8 cellular contexts compared by ENCODE assay signal in genomic region chr12:102121328-102121727, GRCh38. TPM values are rescaled to one million over a fixed set of nuclear protein-coding genes. Genes with fewer than 3 reads are reported as not detected.
DNase-seq lines count a peak whose midpoint lies in the region; ATAC-seq, FAIRE-seq and TF ChIP-seq lines count a peak whose summit lies in the region.
"Not testable (repeated sequence)": the region's sequence is repeated elsewhere in the genome, so short reads cannot be mapped to it uniquely, and the experiment has no call there.

No MANE protein-coding gene starts in this region.

- H2AFZ ChIP-seq in PC-3 (ENCODE audit: low read length) = peak overlapping the region; percentile 92; the same call in 1 of the 2 replicates
- peak overlapping the region; percentile 9; the same call in 1 of the 2 replicates for H2AFZ ChIP-seq in GM12878 (ENCODE audit: control insufficient read depth, low read depth, low read length)

- H3K4me3 Mint-ChIP-seq in activated CD4-positive, alpha-beta T cell treated with anti-CD3 and anti-CD28 coated beads, Interleukin-2, amount 10 ng/mL, durations not matched to agents 7 days and 5 days = peak overlapping the region; percentile 79
- H3K4me3 Mint-ChIP-seq in naive thymus-derived CD4-positive, alpha-beta T cell = peak overlapping the region in 6 of 10 donors; percentile 92 to 98 (median 94)
- peak overlapping the region; percentile 79 to 94 for H3K4me3 Mint-ChIP-seq in stimulated activated naive CD8-positive, alpha-beta T cell treated with anti-CD3 and anti-CD28 coated beads, Interleukin-15, amount 100 ng/mL, for 72 hours

- CTCF ChIA-PET in PC-3 (lab: Charles Lee) = interaction anchor here (0.6 kb wide), 1 partner anchor 181 kb away, joined by 5 read pairs; no protein-coding TSS in a partner anchor
- CTCF ChIA-PET in activated CD4-positive, alpha-beta T cell treated with anti-CD3 and anti-CD28 coated beads, Interleukin-2, amount 10 ng/mL, durations not matched to agents 7 days and 5 days (lab: Charles Lee) = interaction anchor here (2.1 kb wide), 1 partner anchor 49 kb away, joined by 6 read pairs; no protein-coding TSS in a partner anchor
- CTCF ChIA-PET in GM12878 (lab: Yijun Ruan, JAX) = interaction anchor here (0.8 to 2.9 kb wide), 7 partner anchors 9 to 619 kb away, joined by 3 to 10 read pairs (median 5); no protein-coding TSS in a partner anchor
- CTCF ChIA-PET in naive thymus-derived CD4-positive, alpha-beta T cell (lab: Charles Lee) = interaction anchor here (0.6 kb wide), 1 partner anchor 1667 kb away, joined by 4 read pairs; no protein-coding TSS in a partner anchor

- POLR2A ChIA-PET in PC-3 (lab: Charles Lee; ENCODE audit: unreplicated experiment); activated CD4-positive, alpha-beta T cell treated with anti-CD3 and anti-CD28 coated beads, Interleukin-2, amount 10 ng/mL, durations not matched to agents 7 days and 5 days (lab: Charles Lee): not testable (repeated sequence)
- POLR2A ChIA-PET in GM12878 (lab: Charles Lee) = interaction anchor here (0.6 to 1.5 kb wide), 8 partner anchors 24 to 1841 kb away, joined by 3 to 9 read pairs (median 4); no protein-coding TSS in a partner anchor
- POLR2A ChIA-PET in naive thymus-derived CD4-positive, alpha-beta T cell (lab: Charles Lee) = interaction anchor here (0.6 to 2.6 kb wide), 3 partner anchors 10 to 60 kb away, joined by 3 to 10 read pairs (median 3); partner anchors contain the start of gene WASHC3

- H3K4me1 Mint-ChIP-seq in activated CD4-positive, alpha-beta T cell treated with anti-CD3 and anti-CD28 coated beads, Interleukin-2, amount 10 ng/mL, durations not matched to agents 7 days and 5 days = peaks cover 49% of the 10 kb centered on the region
- peaks cover 12 to 52% (median 23%) of the 10 kb centered on the region in 7 donors for H3K4me1 Mint-ChIP-seq in naive thymus-derived CD4-positive, alpha-beta T cell
- peaks cover 26% of the 10 kb centered on the region for H3K4me1 Mint-ChIP-seq in stimulated activated naive CD8-positive, alpha-beta T cell treated with anti-CD3 and anti-CD28 coated beads, Interleukin-15, amount 100 ng/mL, for 72 hours

- H3K4me1 ChIP-seq in DOHH2 (ENCODE audit: control insufficient read depth, low read length) = peaks cover 30% of the 10 kb centered on the region
- not testable (repeated sequence) for H3K4me1 ChIP-seq in HUES48 (ENCODE audit: control insufficient read depth, insufficient read depth, low read length); GM12878 (ENCODE audit: control insufficient read depth, insufficient read depth, low read length)
- peaks cover 28% of the 10 kb centered on the region for H3K4me1 ChIP-seq in PC-3 (ENCODE audit: insufficient read depth, low read length)
- peaks cover 9 to 14% of the 10 kb centered on the region in 2 donors for H3K4me1 ChIP-seq in naive thymus-derived CD4-positive, alpha-beta T cell (ENCODE audit: control insufficient read depth in 2 of 2, insufficient read depth in 2 of 2, low read length in 2 of 2)

- not testable (repeated sequence) for H3K9me2 ChIP-seq in DOHH2 (replicated peaks; ENCODE audit: control insufficient read depth, low read length); PC-3 (replicated peaks; ENCODE audit: low read length)

- not testable (repeated sequence) for TF ChIP-seq CTCF in DOHH2 (IDR thresholded peaks at IDR 0.05; ENCODE audit: low read depth, low read length, poor library complexity, severe bottlenecking); PC-3 (conservative IDR thresholded peaks at IDR 0.05; ENCODE audit: low read depth, low read length); GM12878 (IDR thresholded peaks at IDR 0.05 in 2 of 3, conservative IDR thresholded peaks at IDR 0.05 in 1 of 3; ENCODE audit: control insufficient read depth in 2 of 3, extremely low read depth in 1 of 3, insufficient read depth in 1 of 3, low read depth in 3 of 3, low read length in 3 of 3); fibroblast of pulmonary artery (IDR thresholded peaks at IDR 0.05; ENCODE audit: low read length, missing control alignments)

- not testable (repeated sequence) for TF ChIP-seq POLR2A in GM12878 (IDR thresholded peaks at IDR 0.05; ENCODE audit: low read depth, low read length)

- H3K79me2 ChIP-seq in DOHH2 (ENCODE audit: control insufficient read depth, low read length) (peaks cover 78% of the 10 kb centered on the region), PC-3 (ENCODE audit: low read length) (peaks cover 62% of the 10 kb centered on the region), GM12878 (ENCODE audit: control insufficient read depth, insufficient read depth, low read length) (peaks cover 53% of the 10 kb centered on the region)

- H3K9ac ChIP-seq in HUES48 (ENCODE audit: low read depth, low read length) = not testable (repeated sequence)
- H3K9ac ChIP-seq in PC-3 (ENCODE audit: low read length) (peak overlapping the region; percentile 96), GM12878 (ENCODE audit: control insufficient read depth, insufficient read depth, low read length) (peak overlapping the region; percentile 75)

- TF ChIP-seq RAD21 in GM12878 (IDR thresholded peaks at IDR 0.05; ENCODE audit: insufficient read depth, low read depth, low read length) = not testable (repeated sequence)

- peak overlapping the region; percentile 5 for H3K27ac Mint-ChIP-seq in activated CD4-positive, alpha-beta T cell treated with anti-CD3 and anti-CD28 coated beads, Interleukin-2, amount 10 ng/mL, durations not matched to agents 7 days and 5 days
- peak overlapping the region in 1 of 9 donors; percentile 42 for H3K27ac Mint-ChIP-seq in naive thymus-derived CD4-positive, alpha-beta T cell
- not testable (repeated sequence) for H3K27ac Mint-ChIP-seq in stimulated activated naive CD8-positive, alpha-beta T cell treated with anti-CD3 and anti-CD28 coated beads, Interleukin-15, amount 100 ng/mL, for 72 hours

- peaks cover 38% of the 10 kb centered on the region for H3K36me3 Mint-ChIP-seq in activated CD4-positive, alpha-beta T cell treated with anti-CD3 and anti-CD28 coated beads, Interleukin-2, amount 10 ng/mL, durations not matched to agents 7 days and 5 days (ENCODE audit: low read depth)
- peaks cover 0 to 26% (median 4%) of the 10 kb centered on the region in 5 donors for H3K36me3 Mint-ChIP-seq in naive thymus-derived CD4-positive, alpha-beta T cell

- DNase-seq in PC-3; activated CD4-positive, alpha-beta T cell treated with anti-CD3 and anti-CD28 coated beads, Interleukin-2, amount 10 ng/mL, durations not matched to agents 7 days and 5 days; GM12878 (ENCODE audit: low read depth, low spot score); fibroblast of pulmonary artery (ENCODE audit: low read depth); naive thymus-derived CD4-positive, alpha-beta T cell; stimulated activated naive CD8-positive, alpha-beta T cell treated with anti-CD3 and anti-CD28 coated beads, Interleukin-15, amount 100 ng/mL, for 72 hours: not testable (repeated sequence)

- H3K4me3 ChIP-seq in DOHH2 (ENCODE audit: low read length) = peak overlapping the region; percentile 84
- H3K4me3 ChIP-seq in HUES48 (ENCODE audit: low read depth, low read length) = peak overlapping the region; percentile 91
- H3K4me3 ChIP-seq in PC-3 (ENCODE audit: low read length) = peak overlapping the region; percentile 98
- peak overlapping the region; percentile 88 for H3K4me3 ChIP-seq in GM12878
- H3K4me3 ChIP-seq in fibroblast of pulmonary artery (replicated peaks; ENCODE audit: low read depth, low read length) = peak overlapping the region; percentile 83
- H3K4me3 ChIP-seq in naive thymus-derived CD4-positive, alpha-beta T cell (ENCODE audit: low read length) = not testable (repeated sequence)

- peaks cover 73% of the 10 kb centered on the region for H3K36me3 ChIP-seq in DOHH2 (ENCODE audit: control insufficient read depth, low read length)
- peaks cover 50% of the 10 kb centered on the region for H3K36me3 ChIP-seq in HUES48 (ENCODE audit: control insufficient read depth, insufficient read depth, low read length)
- H3K36me3 ChIP-seq in PC-3 (ENCODE audit: low read depth, low read length) = peaks cover 24% of the 10 kb centered on the region
- H3K36me3 ChIP-seq in GM12878 (ENCODE audit: control insufficient read depth in 2 of 2, insufficient read depth in 2 of 2, low read length in 1 of 2); naive thymus-derived CD4-positive, alpha-beta T cell (ENCODE audit: control insufficient read depth in 2 of 3, insufficient read depth in 3 of 3, low read length in 3 of 3): not testable (repeated sequence)

- not testable (repeated sequence) for H3K9me3 Mint-ChIP-seq in activated CD4-positive, alpha-beta T cell treated with anti-CD3 and anti-CD28 coated beads, Interleukin-2, amount 10 ng/mL, durations not matched to agents 7 days and 5 days; naive thymus-derived CD4-positive, alpha-beta T cell; stimulated activated naive CD8-positive, alpha-beta T cell treated with anti-CD3 and anti-CD28 coated beads, Interleukin-15, amount 100 ng/mL, for 72 hours

- H3K4me2 ChIP-seq in DOHH2 (ENCODE audit: low read length) (peak overlapping the region; percentile 91), PC-3 (ENCODE audit: low read length) (peak overlapping the region; percentile 94), GM12878 (ENCODE audit: control insufficient read depth, insufficient read depth) (peak overlapping the region; percentile 53)

- not testable (repeated sequence) for BruUV-seq in PC-3 (replicated peaks; lab: Mats Ljungman, UMichigan); GM12878 (replicated peaks; lab: Mats Ljungman, UMichigan)

- H3K27me3 Mint-ChIP-seq in activated CD4-positive, alpha-beta T cell treated with anti-CD3 and anti-CD28 coated beads, Interleukin-2, amount 10 ng/mL, durations not matched to agents 7 days and 5 days; naive thymus-derived CD4-positive, alpha-beta T cell; stimulated activated naive CD8-positive, alpha-beta T cell treated with anti-CD3 and anti-CD28 coated beads, Interleukin-15, amount 100 ng/mL, for 72 hours: not testable (repeated sequence)

- not testable (repeated sequence) for ATAC-seq in PC-3; GM12878; naive thymus-derived CD4-positive, alpha-beta T cell; stimulated activated naive CD8-positive, alpha-beta T cell treated with anti-CD3 and anti-CD28 coated beads, Interleukin-15, amount 100 ng/mL, for 72 hours

- RAD21 ChIA-PET in GM12878 (lab: Charles Lee; ENCODE audit: unreplicated experiment) = interaction anchor here (0.7 to 2.0 kb wide), 8 partner anchors 21 to 422 kb away, joined by 3 to 5 read pairs (median 4); no protein-coding TSS in a partner anchor

- intact Hi-C loops in PC-3 (cut with micrococcal nuclease) = not testable (repeated sequence)
- intact Hi-C loops in GM12878 (cut with micrococcal nuclease; ENCODE audit: unreplicated experiment) = loop anchor here (5.0 kb wide), 3 partner anchors 59 to 361 kb away; partner anchors contain the start of genes IGF1 and WASHC3
- intact Hi-C loops in naive thymus-derived CD4-positive, alpha-beta T cell (cut with micrococcal nuclease) = loop anchor here (2.0 to 10.0 kb wide), 5 partner anchors 183 to 1921 kb away; partner anchors contain the start of genes ACTR6 (in 2 of the 2), DRAM1 (in 1 of the 2) and NT5DC3 (in 1 of the 2)

- not testable (repeated sequence) for FAIRE-seq in GM12878 (lab: Jason Lieb, UNC)

- SMC1A ChIA-PET in GM12878 (lab: Charles Lee; ENCODE audit: uncharacterized antibody, unreplicated experiment) = interaction anchor here (1.0 to 2.4 kb wide), 12 partner anchors 11 to 362 kb away, joined by 3 to 8 read pairs (median 4); partner anchors contain the start of gene WASHC3

- H3K27ac ChIP-seq in DOHH2 (ENCODE audit: low read depth, low read length) (peak overlapping the region; percentile 67), HUES48 (ENCODE audit: low read depth, low read length) (peak overlapping the region; percentile 78), PC-3 (ENCODE audit: low read length) (peak overlapping the region; percentile 85), GM12878 (ENCODE audit: control insufficient read depth, insufficient read depth) (peak overlapping the region; percentile 86)
- peak overlapping the region; percentile 91 for H3K27ac ChIP-seq in naive thymus-derived CD4-positive, alpha-beta T cell (ENCODE audit: low read depth, low read length)

- WGBS in GM12878 (ENCODE audit: insufficient coverage, insufficient replicate concordance, low lambda C conversion rate, missing lambda C conversion rate) = 100% methylated on average over 2 of the region's 2 CpGs

- H3K9me3 ChIP-seq in DOHH2 (ENCODE audit: control insufficient read depth, insufficient read depth, low read length); HUES48 (ENCODE audit: control insufficient read depth, insufficient read depth, low read length); PC-3 (ENCODE audit: low read length); GM12878 (replicated peaks; ENCODE audit: control insufficient read depth, insufficient read depth, low read length); naive thymus-derived CD4-positive, alpha-beta T cell (ENCODE audit: control insufficient read depth in 2 of 3, low read length in 3 of 3): not testable (repeated sequence)

- in situ Hi-C loops in GM12878 (cut with MboI) = not testable (repeated sequence)

- not testable (repeated sequence) for H3K27me3 ChIP-seq in DOHH2 (ENCODE audit: control insufficient read depth, low read length); HUES48 (ENCODE audit: control insufficient read depth, insufficient read depth, low read length); PC-3 (ENCODE audit: low read length); GM12878 (replicated peaks in 1 of 2; ENCODE audit: control insufficient read depth in 2 of 2, insufficient read depth in 2 of 2, low read length in 1 of 2); naive thymus-derived CD4-positive, alpha-beta T cell (ENCODE audit: control insufficient read depth in 2 of 2, insufficient read depth in 2 of 2, low read length in 2 of 2)

- H3F3A ChIP-seq in DOHH2 (ENCODE audit: control insufficient read depth, insufficient read depth); PC-3 (ENCODE audit: low read length, unreplicated experiment): not testable (repeated sequence)

- H4K20me1 ChIP-seq in DOHH2 (ENCODE audit: control insufficient read depth, insufficient read depth, low read depth, low read length); PC-3 (ENCODE audit: low read length); GM12878 (ENCODE audit: control insufficient read depth, insufficient read depth): not testable (repeated sequence)

- not testable (repeated sequence) for TF ChIP-seq EP300 in GM12878 (IDR thresholded peaks at IDR 0.05; ENCODE audit: borderline replicate concordance in 1 of 2, control insufficient read depth in 1 of 2, low read depth in 2 of 2, low read length in 2 of 2)

RNA-seq across cellular contexts. Expression of gene PARPBP, which starts 1.3 kb away (rescaled TPM):
- total RNA-seq in PC-3 (2014; rRNA removed) (22.5 and 23.0 TPM in 2 replicates), GM12878 (2014; rRNA removed) (24.9 and 28.2 TPM in 2 replicates), GM12878 (2014; rRNA removed; fragmentation: Illumina TruSeq; extraction: Trizol) (33.8 and 36.9 TPM in 2 replicates), GM12878 (2021) (21.2 TPM in 2 replicates)
- total RNA-seq in activated CD4-positive, alpha-beta T cell treated with anti-CD3 and anti-CD28 coated beads, Interleukin-2, amount 10 ng/mL, durations not matched to agents 7 days and 5 days = 10 to 100 TPM; 26.6 to 28.4 TPM
- total RNA-seq in GM12878 (2013; cell fraction: nucleolus; rRNA removed) = 93.5 and 99.9 TPM in 2 replicates
- polyA plus RNA-seq in GM12878 (2011; ENCODE audit: low read depth) = 5.5 TPM
- polyA plus RNA-seq in GM12878 (2011; rRNA removed) (33.7 and 51.4 TPM in 2 replicates), GM12878 (2014; fragmentation: Illumina TruSeq; extraction: Trizol) (31.2 and 39.3 TPM in 2 replicates), GM12878 (2014; fragmentation: Nextera tagmentation; extraction: Ambion mirVana) (10 to 100 TPM; 29.2 to 40.3 TPM), GM12878 (2014; rRNA removed) (14.6 and 20.3 TPM in 2 replicates), GM12878 (2016; fragmentation: Nextera tagmentation; extraction: Ambion mirVana) (10 to 100 TPM; 55.6 to 57.7 TPM)
- 7.4 and 7.6 TPM in 2 replicates for polyA plus RNA-seq in GM12878 (2011; cell fraction: cytosol; rRNA removed)
- polyA plus RNA-seq in GM12878 (2011; cell fraction: nucleus; rRNA removed) = 27.5 and 28.4 TPM in 2 replicates
- 9.5 and 14.3 TPM in 2 replicates for polyA plus RNA-seq in GM12878 (2012)
- polyA minus RNA-seq in GM12878 (2011; rRNA and poly(A)+ RNA removed) = 26.6 and 28.7 TPM in 2 replicates
- polyA minus RNA-seq in GM12878 (2011; cell fraction: cytosol; rRNA and poly(A)+ RNA removed) = 4.8 and 7.1 TPM in 2 replicates
- 50.7 and 77.7 TPM in 2 replicates for polyA minus RNA-seq in GM12878 (2011; cell fraction: nucleus; rRNA and poly(A)+ RNA removed)
- total RNA-seq in naive thymus-derived CD4-positive, alpha-beta T cell = 10 to 100 TPM in 1 of 5 experiments, 1 to 10 TPM in 4; 1.1 to 21.5 (median 1.5) TPM
- 1 to 10 TPM; 1.7 to 2.2 TPM for polyA plus RNA-seq in naive thymus-derived CD4-positive, alpha-beta T cell

RNA-seq across cellular contexts. Expression of gene NUP37, which starts 1.4 kb away (rescaled TPM):
- total RNA-seq in PC-3 (2014; rRNA removed) = 81.6 and 84.3 TPM in 2 replicates
- 10 to 100 TPM; 58.3 to 58.9 TPM for total RNA-seq in activated CD4-positive, alpha-beta T cell treated with anti-CD3 and anti-CD28 coated beads, Interleukin-2, amount 10 ng/mL, durations not matched to agents 7 days and 5 days
- 50.1 and 53.3 TPM in 2 replicates for total RNA-seq in GM12878 (2013; cell fraction: nucleolus; rRNA removed)
- 51.8 and 62.6 TPM in 2 replicates for total RNA-seq in GM12878 (2014; rRNA removed)
- total RNA-seq in GM12878 (2014; rRNA removed; fragmentation: Illumina TruSeq; extraction: Trizol) = 85.8 and 91.1 TPM in 2 replicates
- 58.8 and 69.1 TPM in 2 replicates for total RNA-seq in GM12878 (2021)
- polyA plus RNA-seq in GM12878 (2011; ENCODE audit: low read depth) = 35.3 TPM
- 93.6 and 140 TPM in 2 replicates for polyA plus RNA-seq in GM12878 (2011; rRNA removed)
- 34.5 and 38.2 TPM in 2 replicates for polyA plus RNA-seq in GM12878 (2011; cell fraction: cytosol; rRNA removed)
- 35.2 and 43.7 TPM in 2 replicates for polyA plus RNA-seq in GM12878 (2011; cell fraction: nucleus; rRNA removed)
- 38.9 and 48.0 TPM in 2 replicates for polyA plus RNA-seq in GM12878 (2012)
- polyA plus RNA-seq in GM12878 (2014; fragmentation: Illumina TruSeq; extraction: Trizol) = 106 and 129 TPM in 2 replicates
- 100 to 1,000 TPM; 191 to 250 TPM for polyA plus RNA-seq in GM12878 (2014; fragmentation: Nextera tagmentation; extraction: Ambion mirVana)
- polyA plus RNA-seq in GM12878 (2014; rRNA removed) = 46.8 and 58.3 TPM in 2 replicates
- polyA plus RNA-seq in GM12878 (2016; fragmentation: Nextera tagmentation; extraction: Ambion mirVana) = 100 to 1,000 TPM; 127 to 133 TPM
- polyA minus RNA-seq in GM12878 (2011; rRNA and poly(A)+ RNA removed) = 29.4 and 49.5 TPM in 2 replicates
- polyA minus RNA-seq in GM12878 (2011; cell fraction: cytosol; rRNA and poly(A)+ RNA removed) = 11.7 and 14.7 TPM in 2 replicates
- polyA minus RNA-seq in GM12878 (2011; cell fraction: nucleus; rRNA and poly(A)+ RNA removed) = 12.9 and 20.0 TPM in 2 replicates
- 10 to 100 TPM; 11.9 to 47.5 (median 18.5) TPM for total RNA-seq in naive thymus-derived CD4-positive, alpha-beta T cell
- 10 to 100 TPM; 32.9 to 34.0 TPM for polyA plus RNA-seq in naive thymus-derived CD4-positive, alpha-beta T cell

RNA-seq across cellular contexts. Expression of gene WASHC3, which starts 59.5 kb away (rescaled TPM):
- 24.9 and 34.4 TPM in 2 replicates for total RNA-seq in PC-3 (2014; rRNA removed)
- 10 to 100 TPM; 46.7 to 58.6 TPM for total RNA-seq in activated CD4-positive, alpha-beta T cell treated with anti-CD3 and anti-CD28 coated beads, Interleukin-2, amount 10 ng/mL, durations not matched to agents 7 days and 5 days
- 39.9 and 40.2 TPM in 2 replicates for total RNA-seq in GM12878 (2013; cell fraction: nucleolus; rRNA removed)
- total RNA-seq in GM12878 (2014; rRNA removed) = 40.3 and 42.8 TPM in 2 replicates
- total RNA-seq in GM12878 (2014; rRNA removed; fragmentation: Illumina TruSeq; extraction: Trizol) = 45.3 and 45.7 TPM in 2 replicates
- 18.8 and 22.3 TPM in 2 replicates for total RNA-seq in GM12878 (2021)
- polyA plus RNA-seq in GM12878 (2011; ENCODE audit: low read depth) = 35.0 TPM
- 57.5 and 83.6 TPM in 2 replicates for polyA plus RNA-seq in GM12878 (2011; rRNA removed)
- 35.0 and 39.1 TPM in 2 replicates for polyA plus RNA-seq in GM12878 (2011; cell fraction: cytosol; rRNA removed)
- 17.1 and 26.3 TPM in 2 replicates for polyA plus RNA-seq in GM12878 (2011; cell fraction: nucleus; rRNA removed)
- polyA plus RNA-seq in GM12878 (2012) = 24.7 and 32.4 TPM in 2 replicates
- polyA plus RNA-seq in GM12878 (2014; fragmentation: Illumina TruSeq; extraction: Trizol) = 71.3 and 83.4 TPM in 2 replicates
- polyA plus RNA-seq in GM12878 (2014; fragmentation: Nextera tagmentation; extraction: Ambion mirVana) = 100 to 1,000 TPM in 1 of 2 experiments, 10 to 100 TPM in 1; 87.0 to 106 TPM
- 35.8 and 44.3 TPM in 2 replicates for polyA plus RNA-seq in GM12878 (2014; rRNA removed)
- polyA plus RNA-seq in GM12878 (2016; fragmentation: Nextera tagmentation; extraction: Ambion mirVana) = 10 to 100 TPM; 71.1 to 82.6 TPM
- polyA minus RNA-seq in GM12878 (2011; rRNA and poly(A)+ RNA removed) = 29.3 and 29.9 TPM in 2 replicates
- polyA minus RNA-seq in GM12878 (2011; cell fraction: cytosol; rRNA and poly(A)+ RNA removed) = 12.2 and 13.8 TPM in 2 replicates
- 16.2 and 19.9 TPM in 2 replicates for polyA minus RNA-seq in GM12878 (2011; cell fraction: nucleus; rRNA and poly(A)+ RNA removed)
- 10 to 100 TPM; 32.8 to 59.6 (median 49.6) TPM for total RNA-seq in naive thymus-derived CD4-positive, alpha-beta T cell
- 10 to 100 TPM; 76.3 to 87.9 TPM for polyA plus RNA-seq in naive thymus-derived CD4-positive, alpha-beta T cell
